Comparison of ENCODE assay signal across 9 cellular contexts in the genomic region with DNA sequence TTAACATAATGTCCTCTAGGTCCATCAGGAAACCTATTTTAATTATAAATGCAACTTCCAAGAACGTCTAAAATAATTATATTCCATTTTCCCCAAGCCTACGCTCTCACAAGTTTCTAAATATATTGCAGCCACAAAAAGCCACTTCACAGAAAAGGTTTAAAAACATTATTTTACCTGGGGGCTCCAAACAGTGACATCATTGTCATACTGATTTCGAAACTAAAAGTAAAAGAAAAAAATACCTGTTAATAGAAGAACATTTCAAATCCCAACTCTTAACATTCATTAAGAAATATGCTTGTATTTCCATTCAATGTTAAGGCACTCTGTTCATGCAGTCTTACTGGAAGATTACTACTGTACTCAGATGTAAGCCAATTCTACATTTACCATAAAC. TPM values are rescaled to one million over a fixed set of nuclear protein-coding genes. Genes with fewer than 3 reads are reported as not detected.
A peak's percentile ranks its signal among the peaks of the same experiment; 100 is the strongest.
DNase-seq lines count a peak whose midpoint lies in the region; ATAC-seq and TF ChIP-seq lines count a peak whose summit lies in the region.
"Had no signal": no experiment of that assay in that cellular context is flagged by ENCODE, and none has a peak within 500 bp of the region (broad histone marks: within the 10 kb centered on the region; RNA-seq: fewer than 3 reads in every experiment).

No MANE protein-coding gene starts in this region.

- H3K27ac ChIP-seq in GM23248 = peak overlapping the region; percentile 95; the same call in 1 of the 2 replicates

- peaks cover 41% of the 10 kb centered on the region for H3K36me3 ChIP-seq in GM23248 (ENCODE audit: low read depth)

- DNase-seq in GM23248 (no peak), T-cell (no peak), fibroblast of villous mesenchyme (ENCODE audit: low read depth) (no peak), skeletal muscle cell (ENCODE audit: low read depth) (no peak), NCI-H446 treated with DMSO at 0.1 percent for 48 hours (lab: John Stamatoyannopoulos, UW) (no peak), kidney glomerular epithelial cell (lab: John Stamatoyannopoulos, UW) (no peak), COLO668 (lab: John Stamatoyannopoulos, UW; ENCODE audit: unreplicated experiment) (no peak)
- DNase-seq: stimulated activated CD8-positive, alpha-beta memory T cell treated with anti-CD3 and anti-CD28 coated beads, Interleukin-4, amount 100 ng/mL, for 48 hours had no signal

- peak overlapping the region; percentile 96 to 98 for H3K27ac Mint-ChIP-seq in T-cell

- H4K20me1 ChIP-seq in GM23248 (ENCODE audit: insufficient read depth) = no peaks in the 10 kb centered on the region; the same call in 1 of the 2 replicates

- H3K36me3 Mint-ChIP-seq in T-cell = peaks cover 15% of the 10 kb centered on the region

- H3K9me3 ChIP-seq in GM23248 (ENCODE audit: low read depth) = no peaks in the 10 kb centered on the region

- POLR2A ChIA-PET in T-cell (lab: Charles Lee) = interaction anchor here in 1 of 2 donors (0.6 kb wide), 1 partner anchor 15 kb away, joined by 5 read pairs; no protein-coding TSS in a partner anchor

- WGBS in GM23248 (ENCODE audit: low coverage in 1 of 2, low lambda C conversion rate in 2 of 2, missing lambda C conversion rate in 2 of 2), 2 experiments = 69 to 70% methylated on average over 3 of the region's 3 CpGs

- peak overlapping the region; percentile 100 for H3K9ac ChIP-seq in GM23248

- peaks cover 32 to 40% (median 36%) of the 10 kb centered on the region in 3 donors for H3K4me1 Mint-ChIP-seq in T-cell

- no peaks in the 10 kb centered on the region for H3K9me3 Mint-ChIP-seq in T-cell

- no peaks in the 10 kb centered on the region for H3K27me3 Mint-ChIP-seq in T-cell

- H3K27me3 ChIP-seq in GM23248 (replicated peaks; ENCODE audit: insufficient read depth) = no peaks in the 10 kb centered on the region

- no peak for TF ChIP-seq CTCF in fibroblast of villous mesenchyme (IDR thresholded peaks at IDR 0.05; ENCODE audit: insufficient read depth, low read depth, low read length)

- peaks cover 60% of the 10 kb centered on the region for H3K79me2 ChIP-seq in GM23248 (ENCODE audit: insufficient read depth)

- in situ Hi-C loops in GM23248 (cut with MboI) = no loop called here

- peak overlapping the region; percentile 83 to 97 (median 96) for H3K4me3 Mint-ChIP-seq in T-cell

- H3K9me2 ChIP-seq in GM23248 (ENCODE audit: insufficient read depth) = no peaks in the 10 kb centered on the region

- no peak for ATAC-seq in T-cell (replicated peaks in 1 of 4)
- ATAC-seq in HG03571 (IDR thresholded peaks at IDR 0.05; ENCODE audit: unreplicated experiment) = no peak

- CTCF ChIA-PET in T-cell (lab: Charles Lee) = interaction anchor here (0.9 to 2.1 kb wide), 2 partner anchors 389 to 390 kb away, joined by 3 to 11 read pairs; no protein-coding TSS in a partner anchor

- peaks cover 14% of the 10 kb centered on the region for H3K4me1 ChIP-seq in GM23248 (ENCODE audit: insufficient read depth)

- H3F3A ChIP-seq in GM23248 (ENCODE audit: insufficient read depth) = peaks cover 5% of the 10 kb centered on the region; the same call in 1 of the 2 replicates

- no peak overlapping the region for H2AFZ ChIP-seq in GM23248

- H3K4me2 ChIP-seq in GM23248 (ENCODE audit: unreplicated experiment) = peak overlapping the region; percentile 100

- peak overlapping the region; percentile 92 for H3K4me3 ChIP-seq in GM23248
- peak overlapping the region; percentile 91 for H3K4me3 ChIP-seq in fibroblast of villous mesenchyme (ENCODE audit: low read depth, low read length)
- H3K4me3 ChIP-seq in skeletal muscle cell (ENCODE audit: low read depth, low read length) = peak overlapping the region; percentile 92

RNA-seq across cellular contexts. Expression of a gene that starts 1.4 kb away (rescaled TPM):
- total RNA-seq in GM23248 (2014; rRNA removed; shearing (Covaris generic)) = 159 and 175 TPM in 2 replicates
- 285 and 303 TPM in 2 replicates for polyA plus RNA-seq in GM23248 (2016; fragmentation: Nextera tagmentation; extraction: Ambion mirVana)
- total RNA-seq in T-cell (100 to 1,000 TPM; 107 to 137 (median 115) TPM), fibroblast of villous mesenchyme (145 and 148 TPM in 2 replicates)

RNA-seq across cellular contexts. Expression of a gene that starts 19.2 kb away (rescaled TPM):
- 302 and 366 TPM in 2 replicates for total RNA-seq in GM23248 (2014; rRNA removed; shearing (Covaris generic))
- polyA plus RNA-seq in GM23248 (2016; fragmentation: Nextera tagmentation; extraction: Ambion mirVana) = 192 and 199 TPM in 2 replicates
- total RNA-seq in T-cell (10 to 100 TPM; 65.1 to 80.8 (median 78.1) TPM), fibroblast of villous mesenchyme (272 and 369 TPM in 2 replicates)
